1 cellular context compared by ENCODE assay signal in genomic region chr11:93585758-93586157, GRCh38.
TF ChIP-seq lines count a peak whose summit lies in the region.

No MANE protein-coding gene starts in this region.

TF ChIP-seq in K562, 482 proteins besides CTCF, POLR2A, EP300 and RAD21 (continued from another document):
- TF ChIP-seq MAFK (IDR thresholded peaks at IDR 0.05; ENCODE audit: low read length) (peak; percentile 86), ZNF316 (IDR thresholded peaks at IDR 0.05) (peak; percentile 92), MAFG (tag; conservative IDR thresholded peaks at IDR 0.05) (peak; percentile 91), RFX5 (IDR thresholded peaks at IDR 0.05; ENCODE audit: low read depth, low read length) (no peak), NEUROD1 (IDR thresholded peaks at IDR 0.05; ENCODE audit: borderline replicate concordance, low read depth, low read length, partially characterized antibody) (no peak), ZNF24 (IDR thresholded peaks at IDR 0.05) (no peak), NKRF (IDR thresholded peaks at IDR 0.05; ENCODE audit: borderline replicate concordance) (no peak), C11orf30 (IDR thresholded peaks at IDR 0.05; ENCODE audit: low read depth) (peak; percentile 90), ELF4 (CRISPR knock-in tag; IDR thresholded peaks at IDR 0.05) (no peak), JUND (IDR thresholded peaks at IDR 0.05; ENCODE audit: borderline replicate concordance, low read depth, low read length) (peak; percentile 14; the same call in 1 of the 2 replicates), JUND (tag; IDR thresholded peaks at IDR 0.05; ENCODE audit: borderline replicate concordance, low read depth, low read length) (no peak), ZNF512 (tag; IDR thresholded peaks at IDR 0.05) (peak; percentile 74), USF1 (CRISPR knock-in tag; IDR thresholded peaks at IDR 0.05) (no peak), CREB3 (tag; conservative IDR thresholded peaks at IDR 0.05; ENCODE audit: low read depth) (no peak), ZNF253 (CRISPR knock-in tag; conservative IDR thresholded peaks at IDR 0.05) (no peak), RFX7 (CRISPR knock-in tag; IDR thresholded peaks at IDR 0.05) (no peak), CBX8 (IDR thresholded peaks at IDR 0.05; ENCODE audit: borderline replicate concordance, extremely low read depth, low read depth, low read length, poor library complexity, severe bottlenecking) (no peak)
TF ChIP-seq in K562: peak in this region for 7.
